In the genomic region with DNA sequence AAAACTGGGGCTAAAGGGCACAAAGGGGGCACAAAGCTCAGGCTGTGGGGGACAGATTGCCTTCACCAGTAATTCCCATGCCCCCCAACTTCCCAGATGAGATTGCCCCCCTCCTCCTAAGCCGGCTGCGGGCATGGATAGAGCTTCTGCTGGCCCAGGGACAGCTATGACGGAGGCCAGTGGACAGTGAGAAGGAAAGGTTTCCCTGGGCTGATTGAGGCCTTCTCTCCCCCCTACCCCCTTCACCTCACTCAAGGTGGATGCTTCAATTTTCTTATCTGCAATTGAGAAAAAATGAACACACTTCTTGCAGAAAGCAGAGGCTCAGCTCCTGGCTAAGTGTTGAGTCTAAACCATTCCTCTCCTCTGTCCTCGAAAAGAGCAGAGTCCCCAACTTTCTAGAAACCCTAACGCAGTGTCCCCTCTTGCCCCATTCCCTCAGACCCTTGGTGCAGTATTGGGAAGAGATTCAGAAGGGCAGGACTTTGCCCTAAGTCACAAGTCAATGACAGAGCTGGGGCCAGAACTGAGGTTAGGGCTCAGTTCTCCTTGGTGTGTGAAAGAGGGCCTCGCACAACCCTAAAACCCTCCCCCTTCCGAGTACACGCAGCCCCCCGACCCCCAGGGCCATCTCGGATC, we compare ENCODE assay signal across 8 cellular contexts. TPM values are rescaled to one million over a fixed set of nuclear protein-coding genes. Genes with fewer than 3 reads are reported as not detected.
DNase-seq lines count a peak whose midpoint lies in the region; ATAC-seq and TF ChIP-seq lines count a peak whose summit lies in the region.

No MANE protein-coding gene starts in this region.

- H3K27me3 Mint-ChIP-seq in activated naive CD4-positive, alpha-beta T cell treated with anti-CD3 and anti-CD28 coated beads for 36 hours (ENCODE audit: low read depth), result no peaks in the 10 kb centered on the region
- no peaks in the 10 kb centered on the region for H3K27me3 Mint-ChIP-seq in chondrocyte (ENCODE audit: low read depth)
- H3K27me3 Mint-ChIP-seq in memory B cell, result peaks cover 16% of the 10 kb centered on the region

- H3K4me3 ChIP-seq in urinary bladder (ENCODE audit: low read depth, low read length), result peak overlapping the region; percentile 66

- CTCF ChIA-PET in activated naive CD4-positive, alpha-beta T cell treated with anti-CD3 and anti-CD28 coated beads for 36 hours (lab: Charles Lee), result interaction anchor here (0.6 to 3.2 kb wide), 9 partner anchors 14 to 424 kb away, joined by 3 to 20 read pairs (median 4); partner anchors contain the start of gene SYS1

- peak overlapping the region; percentile 87 for H3K27ac ChIP-seq in urinary bladder (ENCODE audit: low read depth)

- peak overlapping the region; percentile 77 for H3K27ac Mint-ChIP-seq in activated naive CD4-positive, alpha-beta T cell treated with anti-CD3 and anti-CD28 coated beads for 36 hours
- H3K27ac Mint-ChIP-seq in chondrocyte (ENCODE audit: unreplicated experiment) (peak overlapping the region; percentile 83), memory B cell (no peak overlapping the region)

- no peaks in the 10 kb centered on the region for H3K36me3 ChIP-seq in urinary bladder (ENCODE audit: insufficient read depth)

- H3K4me1 Mint-ChIP-seq in activated naive CD4-positive, alpha-beta T cell treated with anti-CD3 and anti-CD28 coated beads for 36 hours (ENCODE audit: low read depth), result peaks cover 38% of the 10 kb centered on the region
- peaks cover 58% of the 10 kb centered on the region for H3K4me1 Mint-ChIP-seq in chondrocyte (ENCODE audit: low read depth)
- peaks cover 9% of the 10 kb centered on the region for H3K4me1 Mint-ChIP-seq in memory B cell

- H3K36me3 Mint-ChIP-seq in activated naive CD4-positive, alpha-beta T cell treated with anti-CD3 and anti-CD28 coated beads for 36 hours (ENCODE audit: low read depth), result peaks cover 5% of the 10 kb centered on the region
- H3K36me3 Mint-ChIP-seq in chondrocyte (ENCODE audit: low read depth) (no peaks in the 10 kb centered on the region), memory B cell (no peaks in the 10 kb centered on the region)

- H3K4me3 Mint-ChIP-seq in activated naive CD4-positive, alpha-beta T cell treated with anti-CD3 and anti-CD28 coated beads for 36 hours, result peak overlapping the region; percentile 80
- H3K4me3 Mint-ChIP-seq in chondrocyte (ENCODE audit: unreplicated experiment) (peak overlapping the region; percentile 79), memory B cell (peak overlapping the region; percentile 72)

- DNase-seq in activated naive CD4-positive, alpha-beta T cell treated with anti-CD3 and anti-CD28 coated beads for 36 hours, result no peak
- no peak for DNase-seq in activated naive CD4-positive, alpha-beta T cell treated with Interleukin-2 at 50 U/mL for 16 hours
- DNase-seq in chondrocyte (ENCODE audit: low spot score) (no peak), memory B cell (ENCODE audit: low spot score in 2 of 2) (no peak), islet precursor cell (no peak)
- no peak for DNase-seq in central memory CD4-positive, alpha-beta T cell

- intact Hi-C loops in activated naive CD4-positive, alpha-beta T cell treated with anti-CD3 and anti-CD28 coated beads for 36 hours (cut with micrococcal nuclease), result no loop called here

- no peaks in the 10 kb centered on the region for H3K9me3 Mint-ChIP-seq in activated naive CD4-positive, alpha-beta T cell treated with anti-CD3 and anti-CD28 coated beads for 36 hours
- H3K9me3 Mint-ChIP-seq in chondrocyte (ENCODE audit: low read depth), result no peaks in the 10 kb centered on the region
- H3K9me3 Mint-ChIP-seq in memory B cell, result no peaks in the 10 kb centered on the region

- ATAC-seq in memory B cell (ENCODE audit: low read depth) (peak; percentile 8), GM18517 (IDR thresholded peaks at IDR 0.05; ENCODE audit: unreplicated experiment) (no peak)

- no peaks in the 10 kb centered on the region for H3K4me1 ChIP-seq in urinary bladder (ENCODE audit: insufficient read depth)

- WGBS in urinary bladder, result 17% methylated on average over 10 of the region's 10 CpGs

- no peak for TF ChIP-seq CTCF in chondrocyte (IDR thresholded peaks at IDR 0.05)

RNA-seq across cellular contexts. Expression of gene SDC4, which starts 0.8 kb away (rescaled TPM):
- 10 to 100 TPM; 28.4 to 31.4 TPM for total RNA-seq in activated naive CD4-positive, alpha-beta T cell treated with anti-CD3 and anti-CD28 coated beads for 36 hours
- total RNA-seq in chondrocyte (17.1 to 21.4 TPM (median 21.2 TPM) in 3 replicates), urinary bladder (28.9 TPM)
- 110 TPM for polyA plus RNA-seq in urinary bladder

RNA-seq across cellular contexts. Expression of gene SYS1, which starts 15.5 kb away (rescaled TPM):
- total RNA-seq in activated naive CD4-positive, alpha-beta T cell treated with anti-CD3 and anti-CD28 coated beads for 36 hours, result 10 to 100 TPM; 24.0 to 26.0 TPM
- total RNA-seq in chondrocyte (18.1 to 18.8 TPM (median 18.3 TPM) in 3 replicates), urinary bladder (19.5 TPM)
- 39.4 TPM for polyA plus RNA-seq in urinary bladder

RNA-seq across cellular contexts. Expression of gene TP53TG5, which starts 30.7 kb away (rescaled TPM):
- 1 to 10 TPM in 1 of 2 experiments, under 1 TPM in 1; 0.59 to 1.0 TPM for total RNA-seq in activated naive CD4-positive, alpha-beta T cell treated with anti-CD3 and anti-CD28 coated beads for 36 hours
- total RNA-seq in chondrocyte (not detected in 3 replicates), urinary bladder (0.69 TPM)
- 0.96 TPM for polyA plus RNA-seq in urinary bladder

RNA-seq across cellular contexts. Expression of gene MATN4, which starts 39.3 kb away (rescaled TPM):
- 1 to 10 TPM; 1.0 to 1.5 TPM for total RNA-seq in activated naive CD4-positive, alpha-beta T cell treated with anti-CD3 and anti-CD28 coated beads for 36 hours
- total RNA-seq in chondrocyte (0.10 to 0.26 TPM in 2 of 3 replicates, not detected in the other), urinary bladder (1.5 TPM)
- polyA plus RNA-seq in urinary bladder, result 0.58 TPM

RNA-seq across cellular contexts. Expression of gene RBPJL, which starts 40.8 kb away (rescaled TPM):
- not detected for total RNA-seq in activated naive CD4-positive, alpha-beta T cell treated with anti-CD3 and anti-CD28 coated beads for 36 hours
- total RNA-seq in chondrocyte (not detected in 3 replicates), urinary bladder (not detected)
- not detected for polyA plus RNA-seq in urinary bladder
